In the genomic region with DNA sequence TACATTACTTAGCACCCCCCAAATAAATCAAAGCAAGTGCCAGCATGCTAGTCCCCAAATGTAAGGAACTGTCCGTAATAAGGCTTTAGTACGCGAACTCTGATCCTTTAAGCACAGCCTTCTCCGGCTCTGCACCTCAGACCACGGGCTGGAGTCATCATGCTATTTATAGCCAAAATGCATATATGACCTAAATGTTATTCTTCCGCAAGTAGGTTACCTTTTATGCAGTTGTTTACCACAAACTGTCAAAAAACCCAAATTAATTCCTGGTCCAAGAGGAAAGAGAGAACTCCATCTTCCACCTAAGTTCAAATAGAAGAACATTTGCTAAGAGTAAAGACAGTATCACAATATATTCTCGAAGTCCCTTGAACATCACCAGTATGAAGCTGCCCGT, we compare ENCODE assay signal across 9 cellular contexts. TPM values are rescaled to one million over a fixed set of nuclear protein-coding genes. Genes with fewer than 3 reads are reported as not detected.
DNase-seq lines count a peak whose midpoint lies in the region; ATAC-seq and TF ChIP-seq lines count a peak whose summit lies in the region.
"Had no signal": no experiment of that assay in that cellular context is flagged by ENCODE, and none has a peak within 500 bp of the region (broad histone marks: within the 10 kb centered on the region; RNA-seq: fewer than 3 reads in every experiment).

No MANE protein-coding gene starts in this region.

- ATAC-seq in GM21367 (IDR thresholded peaks at IDR 0.05; ENCODE audit: unreplicated experiment) = no peak
- ATAC-seq in HG03571 (IDR thresholded peaks at IDR 0.05; ENCODE audit: unreplicated experiment) = no peak
- no peak for ATAC-seq in activated CD8-positive, alpha-beta T cell treated with anti-CD3 and anti-CD28 coated beads for 36 hours

- H3K4me1 ChIP-seq in skeletal muscle satellite cell (ENCODE audit: control insufficient read depth, insufficient read depth, low read length) = peaks cover 68% of the 10 kb centered on the region

- H3K4me2 ChIP-seq in skeletal muscle satellite cell (ENCODE audit: low read length) = peak overlapping the region; percentile 84

- no peak overlapping the region for H3K4me3 Mint-ChIP-seq in activated CD8-positive, alpha-beta T cell treated with anti-CD3 and anti-CD28 coated beads for 36 hours

- no peak overlapping the region for H3K4me3 ChIP-seq in skeletal muscle satellite cell (ENCODE audit: low read length)

- peaks cover 5% of the 10 kb centered on the region for H3K27me3 Mint-ChIP-seq in activated CD8-positive, alpha-beta T cell treated with anti-CD3 and anti-CD28 coated beads for 36 hours

- H3K27me3 ChIP-seq in skeletal muscle satellite cell (ENCODE audit: control insufficient read depth, insufficient read depth, low read length) = no peaks in the 10 kb centered on the region

- no peaks in the 10 kb centered on the region for H3K9me3 Mint-ChIP-seq in activated CD8-positive, alpha-beta T cell treated with anti-CD3 and anti-CD28 coated beads for 36 hours

- intact Hi-C loops in activated CD8-positive, alpha-beta T cell treated with anti-CD3 and anti-CD28 coated beads for 36 hours (cut with micrococcal nuclease) = no loop called here

- H3K36me3 Mint-ChIP-seq in activated CD8-positive, alpha-beta T cell treated with anti-CD3 and anti-CD28 coated beads for 36 hours (ENCODE audit: low read depth) = no peaks in the 10 kb centered on the region

- DNase-seq in NCI-H748 (lab: John Stamatoyannopoulos, UW; ENCODE audit: unreplicated experiment) (peak; percentile 36), NCI-H748 treated with DMSO at 0.1 percent for 48 hours (lab: John Stamatoyannopoulos, UW) (no peak), SK-N-DZ (ENCODE audit: low spot score) (peak; percentile 37), glomerular visceral epithelial cell (ENCODE audit: extremely low spot score) (peak; percentile 32)
- DNase-seq in activated CD8-positive, alpha-beta T cell treated with anti-CD3 and anti-CD28 coated beads for 36 hours = no peak
- DNase-seq: activated naive CD4-positive, alpha-beta T cell treated with anti-CD3 and anti-CD28 coated beads, Interleukin-2, amount 50 U/mL, for 16 hours had no signal

- POLR2A ChIA-PET in activated CD8-positive, alpha-beta T cell treated with anti-CD3 and anti-CD28 coated beads for 36 hours (lab: Charles Lee) = no interaction called here

- CTCF ChIA-PET in activated CD8-positive, alpha-beta T cell treated with anti-CD3 and anti-CD28 coated beads for 36 hours (lab: Charles Lee) = no interaction called here

- no peaks in the 10 kb centered on the region for H3K9me3 ChIP-seq in skeletal muscle satellite cell (replicated peaks; ENCODE audit: low read length)

- no peak overlapping the region for H3K27ac Mint-ChIP-seq in activated CD8-positive, alpha-beta T cell treated with anti-CD3 and anti-CD28 coated beads for 36 hours

- no peaks in the 10 kb centered on the region for H3K36me3 ChIP-seq in skeletal muscle satellite cell (ENCODE audit: insufficient read depth, low read length)

- H3K9ac ChIP-seq in skeletal muscle satellite cell (ENCODE audit: low read depth, low read length) = peak overlapping the region; percentile 91

- no peak for TF ChIP-seq CTCF in activated CD8-positive, alpha-beta T cell treated with anti-CD3 and anti-CD28 coated beads for 36 hours (IDR thresholded peaks at IDR 0.05)

- peaks cover 43% of the 10 kb centered on the region for H3K4me1 Mint-ChIP-seq in activated CD8-positive, alpha-beta T cell treated with anti-CD3 and anti-CD28 coated beads for 36 hours (ENCODE audit: low read depth)

RNA-seq across cellular contexts. Expression of a gene that starts 42.7 kb away (rescaled TPM):
- polyA plus RNA-seq in SK-N-DZ (2014; cell fraction: cytosol; rRNA removed) = 18.9 and 25.6 TPM in 2 replicates
- 14.5 and 25.3 TPM in 2 replicates for polyA plus RNA-seq in SK-N-DZ (2014; cell fraction: nucleus; rRNA removed)
- total RNA-seq in skeletal muscle satellite cell (2012; rRNA removed) = 19.5 and 21.2 TPM in 2 replicates
- 10 to 100 TPM in 1 of 2 experiments, 1 to 10 TPM in 1; 7.0 to 10.5 TPM for total RNA-seq in activated CD8-positive, alpha-beta T cell treated with anti-CD3 and anti-CD28 coated beads for 36 hours

Comparison
In these comparisons a context has a peak if more than half of its experiments do, and no peak if none do; other contexts are left out.
1. DNase-seq: peak in NCI-H748 (single experiment), SK-N-DZ (single experiment) and glomerular visceral epithelial cell (single experiment); none in NCI-H748 treated with DMSO at 0.1 percent for 48 hours (single experiment) and activated CD8-positive, alpha-beta T cell treated with anti-CD3 and anti-CD28 coated beads for 36 hours (single experiment).